ENCODE assay signal across 1 cellular context in genomic region chr9:35669331-35670145, GRCh38.
A peak's percentile ranks its signal among the peaks of the same experiment; 100 is the strongest.
TF ChIP-seq lines count a peak whose summit lies in the region.

No MANE protein-coding gene starts in this region.

TF ChIP-seq in HepG2, 621 proteins besides CTCF, POLR2A, EP300 and RAD21 (continued from another document and continues in another):
- TF ChIP-seq IRF9 (CRISPR knock-in tag; IDR thresholded peaks at IDR 0.05; ENCODE audit: borderline replicate concordance) (no peak), NR2F1 (CRISPR knock-in tag; IDR thresholded peaks at IDR 0.05) (0 out of 4 replicates have a peak, but pooled peaks of 1 of the 2 experiments have one; percentile 15), MAX (IDR thresholded peaks at IDR 0.05) (peak; percentile 46; the same call in 1 of the 2 replicates), ZNF354B (CRISPR knock-in tag; IDR thresholded peaks at IDR 0.05) (no peak), ESRRA (CRISPR knock-in tag; IDR thresholded peaks at IDR 0.05; ENCODE audit: low read depth) (no peak), YEATS2 (CRISPR knock-in tag; IDR thresholded peaks at IDR 0.05; ENCODE audit: borderline replicate concordance) (peak; percentile 59; the same call in 1 of the 2 replicates), SPEN (CRISPR knock-in tag; IDR thresholded peaks at IDR 0.05; ENCODE audit: low read depth) (no peak), IRF1 (CRISPR knock-in tag; IDR thresholded peaks at IDR 0.05; ENCODE audit: low read depth) (no peak), RNF2 (conservative IDR thresholded peaks at IDR 0.05; ENCODE audit: low read depth) (no peak), HDAC1 (CRISPR knock-in tag; IDR thresholded peaks at IDR 0.05) (peak; percentile 71), U2AF2 (IDR thresholded peaks at IDR 0.05; ENCODE audit: low read depth, low read length) (no peak), SNAPC2 (CRISPR knock-in tag; IDR thresholded peaks at IDR 0.05) (0 out of 2 replicates have a peak, but pooled peaks have one; percentile 47), HMG20A (CRISPR knock-in tag; IDR thresholded peaks at IDR 0.05; ENCODE audit: borderline replicate concordance) (peak; percentile 64; the same call in 1 of the 2 replicates), ZBTB37 (CRISPR knock-in tag; IDR thresholded peaks at IDR 0.05) (no peak), REL (CRISPR knock-in tag; conservative IDR thresholded peaks at IDR 0.05) (no peak), ZNF282 (IDR thresholded peaks at IDR 0.05; ENCODE audit: partially characterized antibody) (no peak), POLR2G (IDR thresholded peaks at IDR 0.05; ENCODE audit: low read depth, low read length) (0 out of 2 replicates have a peak, but pooled peaks have one; percentile 36), KAT7 (CRISPR knock-in tag; IDR thresholded peaks at IDR 0.05; ENCODE audit: borderline replicate concordance) (no peak), HNF4A (CRISPR knock-in tag; IDR thresholded peaks at IDR 0.05) (peak; percentile 93), SRY (CRISPR knock-in tag; IDR thresholded peaks at IDR 0.05) (no peak), NPAS2 (CRISPR knock-in tag; IDR thresholded peaks at IDR 0.05; ENCODE audit: borderline replicate concordance) (no peak), FOXJ3 (CRISPR knock-in tag; IDR thresholded peaks at IDR 0.05; ENCODE audit: borderline replicate concordance) (peak; percentile 26; the same call in 1 of the 2 replicates), SAP130 (CRISPR knock-in tag; IDR thresholded peaks at IDR 0.05; ENCODE audit: low read depth) (peak; percentile 86), SNRNP70 (IDR thresholded peaks at IDR 0.05; ENCODE audit: low read depth, low read length) (no peak), ZNF296 (CRISPR knock-in tag; conservative IDR thresholded peaks at IDR 0.05) (no peak), EHMT2 (IDR thresholded peaks at IDR 0.05; ENCODE audit: borderline replicate concordance, low read depth, low read length) (no peak), FOXK1 (CRISPR knock-in tag; IDR thresholded peaks at IDR 0.05; ENCODE audit: borderline replicate concordance, low read depth) (no peak; the same call in 1 of the 2 replicates), SP140L (CRISPR knock-in tag; IDR thresholded peaks at IDR 0.05; ENCODE audit: borderline replicate concordance) (no peak)
- TF ChIP-seq, protein P1, sequence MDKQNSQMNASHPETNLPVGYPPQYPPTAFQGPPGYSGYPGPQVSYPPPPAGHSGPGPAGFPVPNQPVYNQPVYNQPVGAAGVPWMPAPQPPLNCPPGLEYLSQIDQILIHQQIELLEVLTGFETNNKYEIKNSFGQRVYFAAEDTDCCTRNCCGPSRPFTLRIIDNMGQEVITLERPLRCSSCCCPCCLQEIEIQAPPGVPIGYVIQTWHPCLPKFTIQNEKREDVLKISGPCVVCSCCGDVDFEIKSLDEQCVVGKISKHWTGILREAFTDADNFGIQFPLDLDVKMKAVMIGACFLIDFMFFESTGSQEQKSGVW (CRISPR knock-in tag; IDR thresholded peaks at IDR 0.05; ENCODE audit: borderline replicate concordance): no peak
- TF ChIP-seq, protein P2, sequence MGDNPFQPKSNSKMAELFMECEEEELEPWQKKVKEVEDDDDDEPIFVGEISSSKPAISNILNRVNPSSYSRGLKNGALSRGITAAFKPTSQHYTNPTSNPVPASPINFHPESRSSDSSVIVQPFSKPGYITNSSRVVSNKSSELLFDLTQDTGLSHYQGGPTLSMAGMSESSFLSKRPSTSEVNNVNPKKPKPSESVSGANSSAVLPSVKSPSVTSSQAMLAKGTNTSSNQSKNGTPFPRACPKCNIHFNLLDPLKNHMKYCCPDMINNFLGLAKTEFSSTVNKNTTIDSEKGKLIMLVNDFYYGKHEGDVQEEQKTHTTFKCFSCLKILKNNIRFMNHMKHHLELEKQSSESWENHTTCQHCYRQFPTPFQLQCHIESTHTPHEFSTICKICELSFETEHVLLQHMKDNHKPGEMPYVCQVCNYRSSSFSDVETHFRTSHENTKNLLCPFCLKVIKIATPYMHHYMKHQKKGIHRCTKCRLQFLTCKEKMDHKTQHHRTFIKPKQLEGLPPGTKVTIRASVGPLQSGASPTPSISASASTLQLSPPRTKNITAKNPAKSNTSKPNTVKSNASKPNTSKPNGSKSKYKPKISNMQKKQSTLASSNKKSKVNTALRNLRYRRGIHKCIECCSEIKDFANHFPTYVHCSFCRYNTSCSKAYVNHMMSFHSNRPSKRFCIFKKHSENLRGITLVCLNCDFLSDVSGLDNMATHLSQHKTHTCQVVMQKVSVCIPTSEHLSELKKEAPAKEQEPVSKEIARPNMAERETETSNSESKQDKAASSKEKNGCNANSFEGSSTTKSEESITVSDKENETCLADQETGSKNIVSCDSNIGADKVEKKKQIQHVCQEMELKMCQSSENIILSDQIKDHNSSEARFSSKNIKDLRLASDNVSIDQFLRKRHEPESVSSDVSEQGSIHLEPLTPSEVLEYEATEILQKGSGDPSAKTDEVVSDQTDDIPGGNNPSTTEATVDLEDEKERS (CRISPR knock-in tag; IDR thresholded peaks at IDR 0.05): no peak
- TF ChIP-seq, protein P3, sequence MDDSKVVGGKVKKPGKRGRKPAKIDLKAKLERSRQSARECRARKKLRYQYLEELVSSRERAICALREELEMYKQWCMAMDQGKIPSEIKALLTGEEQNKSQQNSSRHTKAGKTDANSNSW (CRISPR knock-in tag; IDR thresholded peaks at IDR 0.05; ENCODE audit: borderline replicate concordance): no peak
- TF ChIP-seq, protein P4, sequence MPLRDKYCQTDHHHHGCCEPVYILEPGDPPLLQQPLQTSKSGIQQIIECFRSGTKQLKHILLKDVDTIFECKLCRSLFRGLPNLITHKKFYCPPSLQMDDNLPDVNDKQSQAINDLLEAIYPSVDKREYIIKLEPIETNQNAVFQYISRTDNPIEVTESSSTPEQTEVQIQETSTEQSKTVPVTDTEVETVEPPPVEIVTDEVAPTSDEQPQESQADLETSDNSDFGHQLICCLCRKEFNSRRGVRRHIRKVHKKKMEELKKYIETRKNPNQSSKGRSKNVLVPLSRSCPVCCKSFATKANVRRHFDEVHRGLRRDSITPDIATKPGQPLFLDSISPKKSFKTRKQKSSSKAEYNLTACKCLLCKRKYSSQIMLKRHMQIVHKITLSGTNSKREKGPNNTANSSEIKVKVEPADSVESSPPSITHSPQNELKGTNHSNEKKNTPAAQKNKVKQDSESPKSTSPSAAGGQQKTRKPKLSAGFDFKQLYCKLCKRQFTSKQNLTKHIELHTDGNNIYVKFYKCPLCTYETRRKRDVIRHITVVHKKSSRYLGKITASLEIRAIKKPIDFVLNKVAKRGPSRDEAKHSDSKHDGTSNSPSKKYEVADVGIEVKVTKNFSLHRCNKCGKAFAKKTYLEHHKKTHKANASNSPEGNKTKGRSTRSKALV (CRISPR knock-in tag; IDR thresholded peaks at IDR 0.05): no peak
- TF ChIP-seq, protein P5, sequence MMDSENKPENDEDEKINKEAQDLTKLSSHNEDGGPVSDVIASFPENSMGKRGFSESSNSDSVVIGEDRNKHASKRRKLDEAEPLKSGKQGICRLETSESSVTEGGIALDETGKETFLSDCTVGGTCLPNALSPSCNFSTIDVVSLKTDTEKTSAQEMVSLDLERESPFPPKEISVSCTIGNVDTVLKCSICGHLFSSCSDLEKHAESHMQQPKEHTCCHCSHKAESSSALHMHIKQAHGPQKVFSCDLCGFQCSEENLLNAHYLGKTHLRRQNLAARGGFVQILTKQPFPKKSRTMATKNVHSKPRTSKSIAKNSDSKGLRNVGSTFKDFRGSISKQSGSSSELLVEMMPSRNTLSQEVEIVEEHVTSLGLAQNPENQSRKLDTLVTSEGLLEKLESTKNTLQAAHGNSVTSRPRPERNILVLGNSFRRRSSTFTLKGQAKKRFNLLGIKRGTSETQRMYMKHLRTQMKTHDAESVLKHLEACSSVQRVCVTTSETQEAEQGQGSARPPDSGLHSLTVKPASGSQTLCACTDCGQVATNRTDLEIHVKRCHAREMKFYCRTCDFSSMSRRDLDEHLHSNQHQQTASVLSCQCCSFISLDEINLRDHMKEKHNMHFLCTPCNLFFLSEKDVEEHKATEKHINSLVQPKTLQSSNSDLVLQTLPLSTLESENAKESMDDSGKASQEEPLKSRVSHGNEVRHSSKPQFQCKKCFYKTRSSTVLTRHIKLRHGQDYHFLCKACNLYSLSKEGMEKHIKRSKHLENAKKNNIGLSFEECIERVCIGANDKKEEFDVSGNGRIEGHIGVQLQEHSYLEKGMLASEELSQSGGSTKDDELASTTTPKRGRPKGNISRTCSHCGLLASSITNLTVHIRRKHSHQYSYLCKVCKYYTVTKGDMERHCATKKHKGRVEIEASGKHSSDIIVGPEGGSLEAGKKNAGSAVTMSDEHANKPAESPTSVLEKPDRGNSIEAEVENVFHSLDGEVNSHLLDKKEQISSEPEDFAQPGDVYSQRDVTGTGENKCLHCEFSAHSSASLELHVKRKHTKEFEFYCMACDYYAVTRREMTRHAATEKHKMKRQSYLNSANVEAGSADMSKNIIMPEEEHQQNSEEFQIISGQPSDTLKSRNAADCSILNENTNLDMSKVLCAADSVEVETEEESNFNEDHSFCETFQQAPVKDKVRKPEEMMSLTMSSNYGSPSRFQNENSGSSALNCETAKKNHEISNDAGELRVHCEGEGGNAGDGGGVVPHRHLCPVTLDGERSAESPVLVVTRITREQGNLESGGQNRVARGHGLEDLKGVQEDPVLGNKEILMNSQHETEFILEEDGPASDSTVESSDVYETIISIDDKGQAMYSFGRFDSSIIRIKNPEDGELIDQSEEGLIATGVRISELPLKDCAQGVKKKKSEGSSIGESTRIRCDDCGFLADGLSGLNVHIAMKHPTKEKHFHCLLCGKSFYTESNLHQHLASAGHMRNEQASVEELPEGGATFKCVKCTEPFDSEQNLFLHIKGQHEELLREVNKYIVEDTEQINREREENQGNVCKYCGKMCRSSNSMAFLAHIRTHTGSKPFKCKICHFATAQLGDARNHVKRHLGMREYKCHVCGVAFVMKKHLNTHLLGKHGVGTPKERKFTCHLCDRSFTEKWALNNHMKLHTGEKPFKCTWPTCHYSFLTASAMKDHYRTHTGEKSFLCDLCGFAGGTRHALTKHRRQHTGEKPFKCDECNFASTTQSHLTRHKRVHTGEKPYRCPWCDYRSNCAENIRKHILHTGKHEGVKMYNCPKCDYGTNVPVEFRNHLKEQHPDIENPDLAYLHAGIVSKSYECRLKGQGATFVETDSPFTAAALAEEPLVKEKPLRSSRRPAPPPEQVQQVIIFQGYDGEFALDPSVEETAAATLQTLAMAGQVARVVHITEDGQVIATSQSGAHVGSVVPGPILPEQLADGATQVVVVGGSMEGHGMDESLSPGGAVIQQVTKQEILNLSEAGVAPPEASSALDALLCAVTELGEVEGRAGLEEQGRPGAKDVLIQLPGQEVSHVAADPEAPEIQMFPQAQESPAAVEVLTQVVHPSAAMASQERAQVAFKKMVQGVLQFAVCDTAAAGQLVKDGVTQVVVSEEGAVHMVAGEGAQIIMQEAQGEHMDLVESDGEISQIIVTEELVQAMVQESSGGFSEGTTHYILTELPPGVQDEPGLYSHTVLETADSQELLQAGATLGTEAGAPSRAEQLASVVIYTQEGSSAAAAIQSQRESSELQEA (CRISPR knock-in tag; IDR thresholded peaks at IDR 0.05; ENCODE audit: not compliant biosample characterization): no peak
- TF ChIP-seq, protein P6, sequence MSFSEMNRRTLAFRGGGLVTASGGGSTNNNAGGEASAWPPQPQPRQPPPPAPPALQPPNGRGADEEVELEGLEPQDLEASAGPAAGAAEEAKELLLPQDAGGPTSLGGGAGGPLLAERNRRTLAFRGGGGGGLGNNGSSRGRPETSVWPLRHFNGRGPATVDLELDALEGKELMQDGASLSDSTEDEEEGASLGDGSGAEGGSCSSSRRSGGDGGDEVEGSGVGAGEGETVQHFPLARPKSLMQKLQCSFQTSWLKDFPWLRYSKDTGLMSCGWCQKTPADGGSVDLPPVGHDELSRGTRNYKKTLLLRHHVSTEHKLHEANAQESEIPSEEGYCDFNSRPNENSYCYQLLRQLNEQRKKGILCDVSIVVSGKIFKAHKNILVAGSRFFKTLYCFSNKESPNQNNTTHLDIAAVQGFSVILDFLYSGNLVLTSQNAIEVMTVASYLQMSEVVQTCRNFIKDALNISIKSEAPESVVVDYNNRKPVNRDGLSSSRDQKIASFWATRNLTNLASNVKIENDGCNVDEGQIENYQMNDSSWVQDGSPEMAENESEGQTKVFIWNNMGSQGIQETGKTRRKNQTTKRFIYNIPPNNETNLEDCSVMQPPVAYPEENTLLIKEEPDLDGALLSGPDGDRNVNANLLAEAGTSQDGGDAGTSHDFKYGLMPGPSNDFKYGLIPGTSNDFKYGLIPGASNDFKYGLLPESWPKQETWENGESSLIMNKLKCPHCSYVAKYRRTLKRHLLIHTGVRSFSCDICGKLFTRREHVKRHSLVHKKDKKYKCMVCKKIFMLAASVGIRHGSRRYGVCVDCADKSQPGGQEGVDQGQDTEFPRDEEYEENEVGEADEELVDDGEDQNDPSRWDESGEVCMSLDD (CRISPR knock-in tag; IDR thresholded peaks at IDR 0.05; ENCODE audit: borderline replicate concordance): peak; percentile 38; the same call in 1 of the 2 replicates
- TF ChIP-seq, protein P7, sequence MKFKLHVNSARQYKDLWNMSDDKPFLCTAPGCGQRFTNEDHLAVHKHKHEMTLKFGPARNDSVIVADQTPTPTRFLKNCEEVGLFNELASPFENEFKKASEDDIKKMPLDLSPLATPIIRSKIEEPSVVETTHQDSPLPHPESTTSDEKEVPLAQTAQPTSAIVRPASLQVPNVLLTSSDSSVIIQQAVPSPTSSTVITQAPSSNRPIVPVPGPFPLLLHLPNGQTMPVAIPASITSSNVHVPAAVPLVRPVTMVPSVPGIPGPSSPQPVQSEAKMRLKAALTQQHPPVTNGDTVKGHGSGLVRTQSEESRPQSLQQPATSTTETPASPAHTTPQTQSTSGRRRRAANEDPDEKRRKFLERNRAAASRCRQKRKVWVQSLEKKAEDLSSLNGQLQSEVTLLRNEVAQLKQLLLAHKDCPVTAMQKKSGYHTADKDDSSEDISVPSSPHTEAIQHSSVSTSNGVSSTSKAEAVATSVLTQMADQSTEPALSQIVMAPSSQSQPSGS (CRISPR knock-in tag; IDR thresholded peaks at IDR 0.05): no peak
